ENCODE assay signal across 1 cellular context in the genomic region with DNA sequence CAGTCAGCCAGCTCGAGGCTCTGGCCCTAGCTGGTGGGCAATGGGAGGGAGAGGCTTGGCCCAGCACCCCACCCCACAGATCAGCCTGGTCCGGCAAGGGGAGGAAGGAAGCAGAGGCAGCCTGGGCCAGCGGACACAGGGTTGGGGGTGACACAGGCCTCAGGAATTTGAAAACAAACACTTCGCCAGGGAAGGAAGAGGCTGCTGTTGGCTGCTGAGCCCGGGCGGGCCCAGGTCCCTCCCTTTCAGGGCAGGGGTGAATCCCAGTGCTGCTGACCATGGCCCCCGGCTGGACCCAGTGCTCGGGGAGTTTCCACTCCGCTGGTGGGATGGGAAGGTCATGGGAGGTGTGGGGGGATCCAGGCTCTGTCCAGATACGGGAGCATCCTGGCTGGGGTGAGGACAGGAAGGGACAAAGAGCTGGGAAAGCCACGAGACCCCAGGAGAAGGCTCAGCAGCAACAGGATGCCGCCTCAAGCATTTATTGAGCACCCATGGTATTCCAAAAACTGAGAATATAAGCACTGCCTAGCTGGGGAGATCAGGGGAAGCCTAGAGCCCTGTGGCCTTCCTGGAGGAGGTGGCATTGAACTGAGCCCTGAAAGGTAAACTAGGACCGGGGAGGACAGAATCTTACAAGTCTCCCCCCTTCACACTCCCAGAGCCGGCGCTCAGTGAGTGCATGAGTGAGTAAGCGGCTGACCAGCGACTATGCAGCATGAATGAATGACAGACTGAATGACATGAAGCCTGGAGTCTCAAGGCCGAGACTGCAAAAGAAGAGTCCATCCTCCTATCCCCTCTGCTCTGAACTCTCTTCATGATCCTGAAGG.
TF ChIP-seq lines count a peak whose summit lies in the region.

No MANE protein-coding gene starts in this region.

TF ChIP-seq in WTC11, 78 proteins besides CTCF, POLR2A, EP300 and RAD21 (continued from another document and continues in another):
- TF ChIP-seq, protein P1, sequence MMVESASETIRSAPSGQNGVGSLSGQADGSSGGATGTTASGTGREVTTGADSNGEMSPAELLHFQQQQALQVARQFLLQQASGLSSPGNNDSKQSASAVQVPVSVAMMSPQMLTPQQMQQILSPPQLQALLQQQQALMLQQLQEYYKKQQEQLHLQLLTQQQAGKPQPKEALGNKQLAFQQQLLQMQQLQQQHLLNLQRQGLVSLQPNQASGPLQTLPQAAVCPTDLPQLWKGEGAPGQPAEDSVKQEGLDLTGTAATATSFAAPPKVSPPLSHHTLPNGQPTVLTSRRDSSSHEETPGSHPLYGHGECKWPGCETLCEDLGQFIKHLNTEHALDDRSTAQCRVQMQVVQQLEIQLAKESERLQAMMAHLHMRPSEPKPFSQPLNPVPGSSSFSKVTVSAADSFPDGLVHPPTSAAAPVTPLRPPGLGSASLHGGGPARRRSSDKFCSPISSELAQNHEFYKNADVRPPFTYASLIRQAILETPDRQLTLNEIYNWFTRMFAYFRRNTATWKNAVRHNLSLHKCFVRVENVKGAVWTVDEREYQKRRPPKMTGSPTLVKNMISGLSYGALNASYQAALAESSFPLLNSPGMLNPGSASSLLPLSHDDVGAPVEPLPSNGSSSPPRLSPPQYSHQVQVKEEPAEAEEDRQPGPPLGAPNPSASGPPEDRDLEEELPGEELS (CRISPR knock-in tag; IDR thresholded peaks at IDR 0.05) = 0 out of 2 replicates have a peak, but pooled peaks have one; percentile 26
- TF ChIP-seq JAZF1 (CRISPR knock-in tag; IDR thresholded peaks at IDR 0.05) = no peak
- TF ChIP-seq JUN (CRISPR knock-in tag; IDR thresholded peaks at IDR 0.05) = no peak
- TF ChIP-seq, protein P2, sequence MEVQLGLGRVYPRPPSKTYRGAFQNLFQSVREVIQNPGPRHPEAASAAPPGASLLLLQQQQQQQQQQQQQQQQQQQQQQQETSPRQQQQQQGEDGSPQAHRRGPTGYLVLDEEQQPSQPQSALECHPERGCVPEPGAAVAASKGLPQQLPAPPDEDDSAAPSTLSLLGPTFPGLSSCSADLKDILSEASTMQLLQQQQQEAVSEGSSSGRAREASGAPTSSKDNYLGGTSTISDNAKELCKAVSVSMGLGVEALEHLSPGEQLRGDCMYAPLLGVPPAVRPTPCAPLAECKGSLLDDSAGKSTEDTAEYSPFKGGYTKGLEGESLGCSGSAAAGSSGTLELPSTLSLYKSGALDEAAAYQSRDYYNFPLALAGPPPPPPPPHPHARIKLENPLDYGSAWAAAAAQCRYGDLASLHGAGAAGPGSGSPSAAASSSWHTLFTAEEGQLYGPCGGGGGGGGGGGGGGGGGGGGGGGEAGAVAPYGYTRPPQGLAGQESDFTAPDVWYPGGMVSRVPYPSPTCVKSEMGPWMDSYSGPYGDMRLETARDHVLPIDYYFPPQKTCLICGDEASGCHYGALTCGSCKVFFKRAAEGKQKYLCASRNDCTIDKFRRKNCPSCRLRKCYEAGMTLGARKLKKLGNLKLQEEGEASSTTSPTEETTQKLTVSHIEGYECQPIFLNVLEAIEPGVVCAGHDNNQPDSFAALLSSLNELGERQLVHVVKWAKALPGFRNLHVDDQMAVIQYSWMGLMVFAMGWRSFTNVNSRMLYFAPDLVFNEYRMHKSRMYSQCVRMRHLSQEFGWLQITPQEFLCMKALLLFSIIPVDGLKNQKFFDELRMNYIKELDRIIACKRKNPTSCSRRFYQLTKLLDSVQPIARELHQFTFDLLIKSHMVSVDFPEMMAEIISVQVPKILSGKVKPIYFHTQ (CRISPR knock-in tag; IDR thresholded peaks at IDR 0.05) = no peak
- TF ChIP-seq, protein P3, sequence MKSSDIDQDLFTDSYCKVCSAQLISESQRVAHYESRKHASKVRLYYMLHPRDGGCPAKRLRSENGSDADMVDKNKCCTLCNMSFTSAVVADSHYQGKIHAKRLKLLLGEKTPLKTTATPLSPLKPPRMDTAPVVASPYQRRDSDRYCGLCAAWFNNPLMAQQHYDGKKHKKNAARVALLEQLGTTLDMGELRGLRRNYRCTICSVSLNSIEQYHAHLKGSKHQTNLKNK (CRISPR knock-in tag; IDR thresholded peaks at IDR 0.05) = no peak
- no peak for TF ChIP-seq OVOL2 (CRISPR knock-in tag; IDR thresholded peaks at IDR 0.05; ENCODE audit: borderline replicate concordance)
- TF ChIP-seq, protein P4, sequence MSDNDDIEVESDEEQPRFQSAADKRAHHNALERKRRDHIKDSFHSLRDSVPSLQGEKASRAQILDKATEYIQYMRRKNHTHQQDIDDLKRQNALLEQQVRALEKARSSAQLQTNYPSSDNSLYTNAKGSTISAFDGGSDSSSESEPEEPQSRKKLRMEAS (CRISPR knock-in tag; IDR thresholded peaks at IDR 0.05) = 0 out of 2 replicates have a peak, but pooled peaks have one; percentile 13
- TF ChIP-seq GRHL2 (CRISPR knock-in tag; IDR thresholded peaks at IDR 0.05; ENCODE audit: insufficient replicate concordance, severe bottlenecking) = no peak
- no peak for TF ChIP-seq TEAD4 (CRISPR knock-in tag; IDR thresholded peaks at IDR 0.05)
- TF ChIP-seq, protein P5, sequence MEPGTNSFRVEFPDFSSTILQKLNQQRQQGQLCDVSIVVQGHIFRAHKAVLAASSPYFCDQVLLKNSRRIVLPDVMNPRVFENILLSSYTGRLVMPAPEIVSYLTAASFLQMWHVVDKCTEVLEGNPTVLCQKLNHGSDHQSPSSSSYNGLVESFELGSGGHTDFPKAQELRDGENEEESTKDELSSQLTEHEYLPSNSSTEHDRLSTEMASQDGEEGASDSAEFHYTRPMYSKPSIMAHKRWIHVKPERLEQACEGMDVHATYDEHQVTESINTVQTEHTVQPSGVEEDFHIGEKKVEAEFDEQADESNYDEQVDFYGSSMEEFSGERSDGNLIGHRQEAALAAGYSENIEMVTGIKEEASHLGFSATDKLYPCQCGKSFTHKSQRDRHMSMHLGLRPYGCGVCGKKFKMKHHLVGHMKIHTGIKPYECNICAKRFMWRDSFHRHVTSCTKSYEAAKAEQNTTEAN (CRISPR knock-in tag; IDR thresholded peaks at IDR 0.05) = no peak
- TF ChIP-seq FOXK1 (CRISPR knock-in tag; IDR thresholded peaks at IDR 0.05) = 0 out of 2 replicates have a peak, but pooled peaks have one; percentile 18
- TF ChIP-seq CBFB (CRISPR knock-in tag; IDR thresholded peaks at IDR 0.05; ENCODE audit: low read depth) = no peak
- TF ChIP-seq MYBL2 (CRISPR knock-in tag; IDR thresholded peaks at IDR 0.05) = 0 out of 2 replicates have a peak, but pooled peaks have one; percentile 62
- TF ChIP-seq ATF1 (CRISPR knock-in tag; IDR thresholded peaks at IDR 0.05) = no peak
- TF ChIP-seq, protein P6, sequence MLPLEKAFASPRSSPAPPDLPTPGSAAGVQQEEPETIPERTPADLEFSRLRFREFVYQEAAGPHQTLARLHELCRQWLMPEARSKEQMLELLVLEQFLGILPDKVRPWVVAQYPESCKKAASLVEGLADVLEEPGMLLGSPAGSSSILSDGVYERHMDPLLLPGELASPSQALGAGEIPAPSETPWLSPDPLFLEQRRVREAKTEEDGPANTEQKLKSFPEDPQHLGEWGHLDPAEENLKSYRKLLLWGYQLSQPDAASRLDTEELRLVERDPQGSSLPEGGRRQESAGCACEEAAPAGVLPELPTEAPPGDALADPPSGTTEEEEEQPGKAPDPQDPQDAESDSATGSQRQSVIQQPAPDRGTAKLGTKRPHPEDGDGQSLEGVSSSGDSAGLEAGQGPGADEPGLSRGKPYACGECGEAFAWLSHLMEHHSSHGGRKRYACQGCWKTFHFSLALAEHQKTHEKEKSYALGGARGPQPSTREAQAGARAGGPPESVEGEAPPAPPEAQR (CRISPR knock-in tag; IDR thresholded peaks at IDR 0.05) = no peak
- no peak for TF ChIP-seq CREB1 (CRISPR knock-in tag; IDR thresholded peaks at IDR 0.05)
- no peak for TF ChIP-seq PRRX2 (CRISPR knock-in tag; IDR thresholded peaks at IDR 0.05)
- TF ChIP-seq, protein P7, sequence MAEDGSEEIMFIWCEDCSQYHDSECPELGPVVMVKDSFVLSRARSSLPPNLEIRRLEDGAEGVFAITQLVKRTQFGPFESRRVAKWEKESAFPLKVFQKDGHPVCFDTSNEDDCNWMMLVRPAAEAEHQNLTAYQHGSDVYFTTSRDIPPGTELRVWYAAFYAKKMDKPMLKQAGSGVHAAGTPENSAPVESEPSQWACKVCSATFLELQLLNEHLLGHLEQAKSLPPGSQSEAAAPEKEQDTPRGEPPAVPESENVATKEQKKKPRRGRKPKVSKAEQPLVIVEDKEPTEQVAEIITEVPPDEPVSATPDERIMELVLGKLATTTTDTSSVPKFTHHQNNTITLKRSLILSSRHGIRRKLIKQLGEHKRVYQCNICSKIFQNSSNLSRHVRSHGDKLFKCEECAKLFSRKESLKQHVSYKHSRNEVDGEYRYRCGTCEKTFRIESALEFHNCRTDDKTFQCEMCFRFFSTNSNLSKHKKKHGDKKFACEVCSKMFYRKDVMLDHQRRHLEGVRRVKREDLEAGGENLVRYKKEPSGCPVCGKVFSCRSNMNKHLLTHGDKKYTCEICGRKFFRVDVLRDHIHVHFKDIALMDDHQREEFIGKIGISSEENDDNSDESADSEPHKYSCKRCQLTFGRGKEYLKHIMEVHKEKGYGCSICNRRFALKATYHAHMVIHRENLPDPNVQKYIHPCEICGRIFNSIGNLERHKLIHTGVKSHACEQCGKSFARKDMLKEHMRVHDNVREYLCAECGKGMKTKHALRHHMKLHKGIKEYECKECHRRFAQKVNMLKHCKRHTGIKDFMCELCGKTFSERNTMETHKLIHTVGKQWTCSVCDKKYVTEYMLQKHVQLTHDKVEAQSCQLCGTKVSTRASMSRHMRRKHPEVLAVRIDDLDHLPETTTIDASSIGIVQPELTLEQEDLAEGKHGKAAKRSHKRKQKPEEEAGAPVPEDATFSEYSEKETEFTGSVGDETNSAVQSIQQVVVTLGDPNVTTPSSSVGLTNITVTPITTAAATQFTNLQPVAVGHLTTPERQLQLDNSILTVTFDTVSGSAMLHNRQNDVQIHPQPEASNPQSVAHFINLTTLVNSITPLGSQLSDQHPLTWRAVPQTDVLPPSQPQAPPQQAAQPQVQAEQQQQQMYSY (CRISPR knock-in tag; IDR thresholded peaks at IDR 0.05) = no peak
- TF ChIP-seq ETV6 (CRISPR knock-in tag; IDR thresholded peaks at IDR 0.05) = no peak
- TF ChIP-seq, protein P8, sequence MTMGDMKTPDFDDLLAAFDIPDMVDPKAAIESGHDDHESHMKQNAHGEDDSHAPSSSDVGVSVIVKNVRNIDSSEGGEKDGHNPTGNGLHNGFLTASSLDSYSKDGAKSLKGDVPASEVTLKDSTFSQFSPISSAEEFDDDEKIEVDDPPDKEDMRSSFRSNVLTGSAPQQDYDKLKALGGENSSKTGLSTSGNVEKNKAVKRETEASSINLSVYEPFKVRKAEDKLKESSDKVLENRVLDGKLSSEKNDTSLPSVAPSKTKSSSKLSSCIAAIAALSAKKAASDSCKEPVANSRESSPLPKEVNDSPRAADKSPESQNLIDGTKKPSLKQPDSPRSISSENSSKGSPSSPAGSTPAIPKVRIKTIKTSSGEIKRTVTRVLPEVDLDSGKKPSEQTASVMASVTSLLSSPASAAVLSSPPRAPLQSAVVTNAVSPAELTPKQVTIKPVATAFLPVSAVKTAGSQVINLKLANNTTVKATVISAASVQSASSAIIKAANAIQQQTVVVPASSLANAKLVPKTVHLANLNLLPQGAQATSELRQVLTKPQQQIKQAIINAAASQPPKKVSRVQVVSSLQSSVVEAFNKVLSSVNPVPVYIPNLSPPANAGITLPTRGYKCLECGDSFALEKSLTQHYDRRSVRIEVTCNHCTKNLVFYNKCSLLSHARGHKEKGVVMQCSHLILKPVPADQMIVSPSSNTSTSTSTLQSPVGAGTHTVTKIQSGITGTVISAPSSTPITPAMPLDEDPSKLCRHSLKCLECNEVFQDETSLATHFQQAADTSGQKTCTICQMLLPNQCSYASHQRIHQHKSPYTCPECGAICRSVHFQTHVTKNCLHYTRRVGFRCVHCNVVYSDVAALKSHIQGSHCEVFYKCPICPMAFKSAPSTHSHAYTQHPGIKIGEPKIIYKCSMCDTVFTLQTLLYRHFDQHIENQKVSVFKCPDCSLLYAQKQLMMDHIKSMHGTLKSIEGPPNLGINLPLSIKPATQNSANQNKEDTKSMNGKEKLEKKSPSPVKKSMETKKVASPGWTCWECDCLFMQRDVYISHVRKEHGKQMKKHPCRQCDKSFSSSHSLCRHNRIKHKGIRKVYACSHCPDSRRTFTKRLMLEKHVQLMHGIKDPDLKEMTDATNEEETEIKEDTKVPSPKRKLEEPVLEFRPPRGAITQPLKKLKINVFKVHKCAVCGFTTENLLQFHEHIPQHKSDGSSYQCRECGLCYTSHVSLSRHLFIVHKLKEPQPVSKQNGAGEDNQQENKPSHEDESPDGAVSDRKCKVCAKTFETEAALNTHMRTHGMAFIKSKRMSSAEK (CRISPR knock-in tag; IDR thresholded peaks at IDR 0.05; ENCODE audit: borderline replicate concordance) = no peak
- TF ChIP-seq, protein P9, sequence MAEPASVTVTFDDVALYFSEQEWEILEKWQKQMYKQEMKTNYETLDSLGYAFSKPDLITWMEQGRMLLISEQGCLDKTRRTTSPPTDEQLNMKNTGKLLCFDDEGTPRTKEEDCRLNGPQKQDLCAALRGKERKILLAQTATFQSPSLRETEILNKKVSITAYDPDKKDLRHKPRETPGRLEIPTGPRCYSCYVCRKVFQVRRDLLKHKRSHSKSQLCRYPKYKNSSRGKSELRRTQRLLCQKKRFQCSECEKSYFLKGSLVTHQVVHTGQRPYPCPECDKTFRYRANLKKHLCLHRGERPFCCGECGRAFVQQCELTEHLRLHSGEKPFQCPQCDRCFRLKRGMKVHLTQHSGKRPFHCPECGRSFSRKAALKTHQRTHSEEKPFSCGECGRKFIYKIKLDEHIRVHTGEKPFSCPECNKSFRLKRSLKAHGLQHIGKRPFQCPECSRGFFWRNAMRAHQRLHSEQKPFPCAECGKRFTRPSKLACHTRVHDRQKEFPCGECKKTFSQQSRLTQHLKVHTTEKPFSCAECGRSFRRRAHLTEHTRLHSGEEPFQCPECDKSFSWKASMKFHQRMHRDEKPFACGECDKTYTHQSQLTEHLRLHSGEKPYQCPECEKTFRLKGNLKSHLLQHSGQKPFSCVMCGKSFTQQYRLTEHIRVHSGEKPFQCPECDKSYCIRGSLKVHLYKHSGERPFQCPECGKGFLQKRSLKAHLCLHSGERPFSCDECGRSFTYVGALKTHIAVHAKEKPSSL (CRISPR knock-in tag; conservative IDR thresholded peaks at IDR 0.05) = no peak
- TF ChIP-seq NR3C1 (CRISPR knock-in tag; conservative IDR thresholded peaks at IDR 0.05; ENCODE audit: low read depth) = no peak
- TF ChIP-seq, protein P10, sequence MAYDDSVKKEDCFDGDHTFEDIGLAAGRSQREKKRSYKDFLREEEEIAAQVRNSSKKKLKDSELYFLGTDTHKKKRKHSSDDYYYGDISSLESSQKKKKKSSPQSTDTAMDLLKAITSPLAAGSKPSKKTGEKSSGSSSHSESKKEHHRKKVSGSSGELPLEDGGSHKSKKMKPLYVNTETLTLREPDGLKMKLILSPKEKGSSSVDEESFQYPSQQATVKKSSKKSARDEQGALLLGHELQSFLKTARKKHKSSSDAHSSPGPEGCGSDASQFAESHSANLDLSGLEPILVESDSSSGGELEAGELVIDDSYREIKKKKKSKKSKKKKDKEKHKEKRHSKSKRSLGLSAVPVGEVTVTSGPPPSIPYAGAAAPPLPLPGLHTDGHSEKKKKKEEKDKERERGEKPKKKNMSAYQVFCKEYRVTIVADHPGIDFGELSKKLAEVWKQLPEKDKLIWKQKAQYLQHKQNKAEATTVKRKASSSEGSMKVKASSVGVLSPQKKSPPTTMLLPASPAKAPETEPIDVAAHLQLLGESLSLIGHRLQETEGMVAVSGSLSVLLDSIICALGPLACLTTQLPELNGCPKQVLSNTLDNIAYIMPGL (CRISPR knock-in tag; IDR thresholded peaks at IDR 0.05) = no peak
- no peak for TF ChIP-seq TCF7 (CRISPR knock-in tag; IDR thresholded peaks at IDR 0.05; ENCODE audit: low read depth)
- TF ChIP-seq, protein P11, sequence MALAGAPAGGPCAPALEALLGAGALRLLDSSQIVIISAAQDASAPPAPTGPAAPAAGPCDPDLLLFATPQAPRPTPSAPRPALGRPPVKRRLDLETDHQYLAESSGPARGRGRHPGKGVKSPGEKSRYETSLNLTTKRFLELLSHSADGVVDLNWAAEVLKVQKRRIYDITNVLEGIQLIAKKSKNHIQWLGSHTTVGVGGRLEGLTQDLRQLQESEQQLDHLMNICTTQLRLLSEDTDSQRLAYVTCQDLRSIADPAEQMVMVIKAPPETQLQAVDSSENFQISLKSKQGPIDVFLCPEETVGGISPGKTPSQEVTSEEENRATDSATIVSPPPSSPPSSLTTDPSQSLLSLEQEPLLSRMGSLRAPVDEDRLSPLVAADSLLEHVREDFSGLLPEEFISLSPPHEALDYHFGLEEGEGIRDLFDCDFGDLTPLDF (CRISPR knock-in tag; IDR thresholded peaks at IDR 0.05) = no peak
- TF ChIP-seq ZBTB21 (CRISPR knock-in tag; IDR thresholded peaks at IDR 0.05; ENCODE audit: borderline replicate concordance) = no peak
